ENCODE assay signal across 10 cellular contexts in the genomic region with DNA sequence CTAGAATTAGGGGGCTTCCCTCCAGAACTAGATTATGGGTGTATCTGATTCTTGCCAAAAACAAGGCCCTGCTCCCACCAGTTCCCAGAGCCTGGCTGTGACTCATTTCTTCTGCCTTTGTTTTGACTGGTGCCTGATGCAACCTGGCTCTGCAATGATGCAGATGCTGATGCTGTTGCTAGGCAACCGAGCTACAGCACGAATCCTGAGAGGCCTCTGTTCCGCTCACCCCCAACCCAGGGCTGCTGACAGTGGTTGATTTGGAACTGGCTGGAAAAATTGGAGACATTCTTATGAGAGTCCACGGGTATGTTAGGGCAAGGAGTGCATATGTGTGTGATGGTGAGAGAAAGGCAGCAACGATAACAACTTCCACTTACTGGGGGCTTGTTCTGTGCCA.
DNase-seq lines count a peak whose midpoint lies in the region; TF ChIP-seq lines count a peak whose summit lies in the region.
"Had no signal": no experiment of that assay in that cellular context is flagged by ENCODE, and none has a peak within 500 bp of the region (broad histone marks: within the 10 kb centered on the region; RNA-seq: fewer than 3 reads in every experiment).

No MANE protein-coding gene starts in this region.

- intact Hi-C loops in ovary (cut with DNase I): no loop called here

- H3K27me3 ChIP-seq in neuronal stem cell (ENCODE audit: control insufficient read depth in 3 of 3, insufficient read depth in 3 of 3, low read depth in 1 of 3, low read length in 3 of 3) (no peaks in the 10 kb centered on the region), suprapubic skin (peaks cover 12% of the 10 kb centered on the region), ovary (no peaks in the 10 kb centered on the region)

- H3K27ac ChIP-seq in neuronal stem cell (replicated peaks; ENCODE audit: low read length) (no peak overlapping the region), suprapubic skin (no peak overlapping the region), ovary (no peak overlapping the region)
- H3K27ac ChIP-seq: coronary artery had no signal

- peak; percentile 24 to 86 (median 53) for DNase-seq in NCI-H1417 (lab: John Stamatoyannopoulos, UW)
- no peak for DNase-seq in NCI-H1417 treated with DMSO at 0.1 percent for 48 hours (lab: John Stamatoyannopoulos, UW)
- DNase-seq in NB4 (ENCODE audit: low read depth): peak; percentile 8
- peak; percentile 31 for DNase-seq in neuronal stem cell (ENCODE audit: low spot score)
- DNase-seq in mesenteric fat pad (ENCODE audit: low spot score): no peak
- DNase-seq in suprapubic skin (ENCODE audit: low spot score in 2 of 2): no peak
- no peak for DNase-seq in ovary
- DNase-seq: SW 1271 had no signal

- no peak overlapping the region for H3K9ac ChIP-seq in neuronal stem cell (ENCODE audit: low read depth, low read length, poor library complexity)

- H2BK12ac ChIP-seq in neuronal stem cell (ENCODE audit: low read length): no peak overlapping the region

- H3K4me1 Mint-ChIP-seq in brain: peaks cover 74% of the 10 kb centered on the region

- no CpG with 5 or more reads among the region's 5 CpGs for WGBS in neuronal stem cell (ENCODE audit: extremely low coverage in 2 of 2, insufficient read length in 2 of 2, insufficient replicate concordance in 1 of 2), 2 donors
- WGBS in suprapubic skin: 67% methylated on average over 5 of the region's 5 CpGs
- WGBS in ovary, 3 donors: 64 to 70% (median 65%) methylated on average over 5 of the region's 5 CpGs

- no peak overlapping the region for H2BK5ac ChIP-seq in neuronal stem cell (ENCODE audit: low read length)

- TF ChIP-seq EP300 in suprapubic skin (IDR thresholded peaks at IDR 0.05): no peak
- no peak for TF ChIP-seq EP300 in ovary (IDR thresholded peaks at IDR 0.05)

- no peaks in the 10 kb centered on the region for H3K9me3 ChIP-seq in neuronal stem cell (replicated peaks in 1 of 2; ENCODE audit: control insufficient read depth in 2 of 2, insufficient read depth in 1 of 2, low read depth in 1 of 2, low read length in 2 of 2)
- H3K9me3 ChIP-seq in suprapubic skin: no peaks in the 10 kb centered on the region
- H3K9me3 ChIP-seq in ovary: no peaks in the 10 kb centered on the region

- H3K9me3 Mint-ChIP-seq in brain: no peaks in the 10 kb centered on the region

- no peak overlapping the region for H3K4me3 ChIP-seq in NB4 (ENCODE audit: low read depth, low read length)
- no peak overlapping the region for H3K4me3 ChIP-seq in neuronal stem cell (ENCODE audit: low read length in 2 of 2)
- no peak overlapping the region for H3K4me3 ChIP-seq in suprapubic skin
- H3K4me3 ChIP-seq in ovary: no peak overlapping the region
- H3K4me3 ChIP-seq: coronary artery had no signal

- no peak overlapping the region for H3K4me2 ChIP-seq in neuronal stem cell (ENCODE audit: insufficient read depth, low read length, poor library complexity, severe bottlenecking)

- no peak overlapping the region for H4K91ac ChIP-seq in neuronal stem cell (ENCODE audit: low read depth, low read length, poor library complexity)

- no peak overlapping the region for H2BK120ac ChIP-seq in neuronal stem cell (ENCODE audit: low read depth, low read length)

- no peaks in the 10 kb centered on the region for H3K79me1 ChIP-seq in neuronal stem cell (ENCODE audit: low read depth, low read length)

- no peak overlapping the region for H2AFZ ChIP-seq in neuronal stem cell (ENCODE audit: low read length)

- H3K4me1 ChIP-seq in neuronal stem cell (ENCODE audit: control insufficient read depth in 2 of 2, insufficient read depth in 1 of 2, low read depth in 1 of 2, low read length in 2 of 2) (peaks cover 0 to 5% of the 10 kb centered on the region in 2 donors), suprapubic skin (no peaks in the 10 kb centered on the region), ovary (ENCODE audit: insufficient read depth) (no peaks in the 10 kb centered on the region)

- H4K8ac ChIP-seq in neuronal stem cell (ENCODE audit: low read depth, low read length): no peak overlapping the region

- H3K27ac Mint-ChIP-seq in brain: peak overlapping the region; percentile 91 to 99 (median 93)

- no peak overlapping the region for H3K4ac ChIP-seq in neuronal stem cell (ENCODE audit: low read length)

- no peaks in the 10 kb centered on the region for H3K36me3 ChIP-seq in neuronal stem cell (replicated peaks in 1 of 2; ENCODE audit: control insufficient read depth in 2 of 2, insufficient read depth in 2 of 2, low read length in 2 of 2)
- H3K36me3 ChIP-seq in suprapubic skin: no peaks in the 10 kb centered on the region
- no peaks in the 10 kb centered on the region for H3K36me3 ChIP-seq in ovary

- H3K4me3 Mint-ChIP-seq in brain: peak overlapping the region; percentile 16 to 63 (median 48)

- H3K23ac ChIP-seq in neuronal stem cell (ENCODE audit: low read depth, low read length, poor library complexity): no peak overlapping the region

- no peaks in the 10 kb centered on the region for H3K36me3 Mint-ChIP-seq in brain

- no peak overlapping the region for H3K18ac ChIP-seq in neuronal stem cell (ENCODE audit: low read length)

- no peak overlapping the region for H2BK15ac ChIP-seq in neuronal stem cell (ENCODE audit: low read length)

- no peak for TF ChIP-seq POLR2A in NB4 (IDR thresholded peaks at IDR 0.05; ENCODE audit: extremely low read depth, insufficient read length)
- no peak for TF ChIP-seq POLR2A in suprapubic skin (IDR thresholded peaks at IDR 0.05)
- no peak for TF ChIP-seq POLR2A in ovary (IDR thresholded peaks at IDR 0.05)

- H3K27me3 Mint-ChIP-seq in brain: peaks cover 3% of the 10 kb centered on the region

- TF ChIP-seq CTCF in NB4 (IDR thresholded peaks at IDR 0.05; ENCODE audit: low read depth, low read length): no peak
- no peak for TF ChIP-seq CTCF in brain (conservative IDR thresholded peaks at IDR 0.05)
- TF ChIP-seq CTCF in suprapubic skin (IDR thresholded peaks at IDR 0.05): no peak
- TF ChIP-seq CTCF in ovary (IDR thresholded peaks at IDR 0.05): no peak

- no peak overlapping the region for H3K14ac ChIP-seq in neuronal stem cell (ENCODE audit: low read length)

- no peak overlapping the region for H2AK5ac ChIP-seq in neuronal stem cell (ENCODE audit: low read depth, low read length)

Comparison
In these comparisons a context has a peak if more than half of its experiments do, and no peak if none do; other contexts are left out.
1. DNase-seq: peak in NCI-H1417 (3 of 3), NB4 (single experiment) and neuronal stem cell (single experiment); none in NCI-H1417 treated with DMSO at 0.1 percent for 48 hours (single experiment), mesenteric fat pad (single experiment), suprapubic skin (0 of 2) and ovary (0 of 5).